In the genomic region with DNA sequence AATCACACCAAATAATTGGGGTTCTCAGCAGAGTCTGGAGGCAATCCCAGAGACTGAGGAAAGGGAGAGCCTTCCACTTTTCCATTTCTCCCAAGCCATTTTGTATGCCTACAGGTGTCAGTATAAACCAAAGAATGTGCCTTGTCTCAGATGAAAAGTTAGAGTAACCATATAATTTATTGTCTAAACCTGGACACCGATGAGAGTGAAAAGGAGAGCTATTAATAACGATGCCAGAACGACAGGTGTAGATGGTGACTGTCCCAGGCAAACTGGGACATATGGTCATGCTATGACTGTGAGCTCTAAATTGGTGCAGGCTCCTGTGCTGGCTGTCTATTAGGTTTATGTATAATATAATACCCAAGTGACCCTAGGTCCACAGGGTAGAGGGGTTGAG, we compare ENCODE assay signal across 11 cellular contexts.
A peak's percentile ranks its signal among the peaks of the same experiment; 100 is the strongest.
DNase-seq lines count a peak whose midpoint lies in the region; ATAC-seq and TF ChIP-seq lines count a peak whose summit lies in the region.
"Had no signal": no experiment of that assay in that cellular context is flagged by ENCODE, and none has a peak within 500 bp of the region (broad histone marks: within the 10 kb centered on the region; RNA-seq: fewer than 3 reads in every experiment).

No MANE protein-coding gene starts in this region.

- peak in 36 of 56 donors; percentile 12 to 57 (median 30) for TF ChIP-seq CTCF in dorsolateral prefrontal cortex (IDR thresholded peaks at IDR 0.05 in 54 of 56, conservative IDR thresholded peaks at IDR 0.05 in 2 of 56; ENCODE audit: low read depth in 1 of 56, partially characterized antibody in 56 of 56)
- TF ChIP-seq CTCF in osteoblast (IDR thresholded peaks at IDR 0.05; ENCODE audit: extremely low read depth, low read depth, low read length), result peak; percentile 31

- H3K9me3 Mint-ChIP-seq in stimulated activated naive CD8-positive, alpha-beta T cell treated with anti-CD3 and anti-CD28 coated beads, Interleukin-15, amount 100 ng/mL, for 72 hours, result peaks cover 14 to 26% of the 10 kb centered on the region in 2 donors

- no peaks in the 10 kb centered on the region for H3K27me3 Mint-ChIP-seq in stimulated activated naive CD8-positive, alpha-beta T cell treated with anti-CD3 and anti-CD28 coated beads, Interleukin-15, amount 100 ng/mL, for 72 hours

- H3K27ac Mint-ChIP-seq in stimulated activated naive CD8-positive, alpha-beta T cell treated with anti-CD3 and anti-CD28 coated beads, Interleukin-15, amount 100 ng/mL, for 72 hours, result no peak overlapping the region

- H3K9me3 ChIP-seq in BLaER1 treated with 17β-estradiol and CSF1 and Interleukin-3, amounts not matched to agents 10 nM and 100 nM (replicated peaks in 1 of 11), result peaks cover 30 to 54% (median 43%) of the 10 kb centered on the region in 11 experiments
- H3K9me3 ChIP-seq in osteoblast (ENCODE audit: low read depth, low read length), result no peaks in the 10 kb centered on the region

- H4K20me1 ChIP-seq in BLaER1 treated with 17β-estradiol and CSF1 and Interleukin-3, amounts not matched to agents 10 nM and 100 nM, result no peaks in the 10 kb centered on the region
- no peaks in the 10 kb centered on the region for H4K20me1 ChIP-seq in osteoblast (ENCODE audit: insufficient read depth, low read length)

- H3K4me1 ChIP-seq in BLaER1 treated with 17β-estradiol and CSF1 and Interleukin-3, amounts not matched to agents 10 nM and 100 nM, result peaks cover 43 to 57% (median 49%) of the 10 kb centered on the region in 10 experiments
- peaks cover 21% of the 10 kb centered on the region for H3K4me1 ChIP-seq in osteoblast (ENCODE audit: insufficient read depth, low read length)

- intact Hi-C loops in dorsolateral prefrontal cortex (cut with DNase I), result no loop called here

- H3K4me3 Mint-ChIP-seq in stimulated activated naive CD8-positive, alpha-beta T cell treated with anti-CD3 and anti-CD28 coated beads, Interleukin-15, amount 100 ng/mL, for 72 hours, result no peak overlapping the region

- TF ChIP-seq RAD21 in Ishikawa (IDR thresholded peaks at IDR 0.05; ENCODE audit: low read depth), result peak; percentile 68

- H3K27ac ChIP-seq in BLaER1 treated with 17β-estradiol and CSF1 and Interleukin-3, amounts not matched to agents 10 nM and 100 nM, result peak overlapping the region in 10 of 11 experiments; percentile 86 to 96 (median 90); a peak in 19 of 22 replicates
- H3K27ac ChIP-seq in dorsolateral prefrontal cortex (peak overlapping the region in 47 of 59 donors; percentile 27 to 91 (median 80)), osteoblast (ENCODE audit: low read depth, low read length) (no peak overlapping the region)

- peaks cover 0 to 5% (median 0%) of the 10 kb centered on the region in 11 experiments; a peak in 2 of 22 replicates for H3K36me3 ChIP-seq in BLaER1 treated with 17β-estradiol and CSF1 and Interleukin-3, amounts not matched to agents 10 nM and 100 nM
- H3K36me3 ChIP-seq in osteoblast (ENCODE audit: insufficient read depth, low read length), result no peaks in the 10 kb centered on the region

- no peak for TF ChIP-seq EP300 in Ishikawa (IDR thresholded peaks at IDR 0.05; ENCODE audit: borderline replicate concordance)

- H3K4me3 ChIP-seq in BLaER1 treated with 17β-estradiol and CSF1 and Interleukin-3, amounts not matched to agents 10 nM and 100 nM, result 0 out of 20 replicates have a peak overlapping the region, but pooled peaks of 1 of the 10 experiments have one; percentile 44
- H3K4me3 ChIP-seq in dorsolateral prefrontal cortex (no peak overlapping the region), osteoblast (ENCODE audit: insufficient read depth, low read length) (no peak overlapping the region)

- H3K4me1 Mint-ChIP-seq in stimulated activated naive CD8-positive, alpha-beta T cell treated with anti-CD3 and anti-CD28 coated beads, Interleukin-15, amount 100 ng/mL, for 72 hours, result peaks cover 20% of the 10 kb centered on the region

- H2AFZ ChIP-seq in osteoblast (ENCODE audit: low read length), result peak overlapping the region; percentile 21

- DNase-seq in dorsolateral prefrontal cortex (peak in 1 of 10 donors; percentile 31), osteoblast (ENCODE audit: insufficient read length, low spot score, missing footprints) (no peak), activated T-cell treated with anti-CD3 and anti-CD28 coated beads for 4 hours (no peak)
- no peak for DNase-seq in stimulated activated naive CD8-positive, alpha-beta T cell treated with anti-CD3 and anti-CD28 coated beads, Interleukin-15, amount 100 ng/mL, for 72 hours
- DNase-seq: activated T-cell treated with anti-CD3 and anti-CD28 coated beads, Interleukin-2, amount 50 U/mL, for 1 hour; DMS79; NCI-H1930 had no signal

- ATAC-seq in stimulated activated naive CD8-positive, alpha-beta T cell treated with anti-CD3 and anti-CD28 coated beads, Interleukin-15, amount 100 ng/mL, for 72 hours, result no peak
- no peak for ATAC-seq in HG03342 (IDR thresholded peaks at IDR 0.05; ENCODE audit: unreplicated experiment)
- ATAC-seq in GM21717 (IDR thresholded peaks at IDR 0.05; ENCODE audit: unreplicated experiment), result no peak

- H3K27me3 ChIP-seq in BLaER1 treated with 17β-estradiol and CSF1 and Interleukin-3, amounts not matched to agents 10 nM and 100 nM, result no peaks in the 10 kb centered on the region
- no peaks in the 10 kb centered on the region for H3K27me3 ChIP-seq in dorsolateral prefrontal cortex
- H3K27me3 ChIP-seq in osteoblast (ENCODE audit: insufficient read depth, low read length), result no peaks in the 10 kb centered on the region

- H3K9ac ChIP-seq in BLaER1 treated with 17β-estradiol and CSF1 and Interleukin-3, amounts not matched to agents 10 nM and 100 nM, result peak overlapping the region in 7 of 11 experiments; percentile 4 to 86 (median 81); a peak in 6 of 22 replicates

- H3K4me2 ChIP-seq in BLaER1 treated with 17β-estradiol and CSF1 and Interleukin-3, amounts not matched to agents 10 nM and 100 nM, result peak overlapping the region; percentile 77 to 100 (median 96)
- no peak overlapping the region for H3K4me2 ChIP-seq in osteoblast (ENCODE audit: insufficient read depth, low read length)

- no peaks in the 10 kb centered on the region for H3K79me2 ChIP-seq in osteoblast (ENCODE audit: insufficient read depth, low read length)

TF ChIP-seq in Ishikawa, 13 proteins besides CTCF, POLR2A, EP300 and RAD21:
- TF ChIP-seq ZBTB7A (IDR thresholded peaks at IDR 0.05; ENCODE audit: low read depth) (no peak), TCF12 (IDR thresholded peaks at IDR 0.05; ENCODE audit: low read depth) (no peak), TAF1 (IDR thresholded peaks at IDR 0.05; ENCODE audit: low read depth) (no peak)
